ENCODE assay signal across 8 cellular contexts in genomic region chr1:112808861-112809684, GRCh38.
DNase-seq lines count a peak whose midpoint lies in the region; ATAC-seq, FAIRE-seq and TF ChIP-seq lines count a peak whose summit lies in the region.

No MANE protein-coding gene starts in this region.

- no peak overlapping the region for H3K4me2 ChIP-seq in SU-DHL-6 (ENCODE audit: low read depth, low read length, poor library complexity, severe bottlenecking)

- intact Hi-C loops in A673 (cut with micrococcal nuclease; ENCODE audit: unreplicated experiment) (loop anchor here (1.0 kb wide), 1 partner anchor 233 kb away; no protein-coding TSS in a partner anchor), heart right ventricle (cut with DNase I) (loop anchor here in 9 of 10 donors (2.0 to 10.0 kb wide), 5 partner anchors 146 to 414 kb away; partner anchors contain the start of genes CTTNBP2NL (in 1 of the 9) and SLC16A1 (in 1 of the 9))

- H3K79me2 ChIP-seq in SU-DHL-6 (ENCODE audit: insufficient read depth, low read length), result no peaks in the 10 kb centered on the region

- no peak overlapping the region for H2AFZ ChIP-seq in SU-DHL-6 (ENCODE audit: low read depth, low read length, severe bottlenecking)

- DNase-seq in A673 (ENCODE audit: low spot score), result peak; percentile 73
- peak; percentile 56 for DNase-seq in GM18507 (ENCODE audit: extremely low spot score, insufficient read length, low read depth)
- DNase-seq in MG63, result peak; percentile 79
- peak; percentile 90 for DNase-seq in adipocyte (ENCODE audit: low read depth)
- peak; percentile 70 to 75 for DNase-seq in heart right ventricle
- peak; percentile 40 for DNase-seq in renal cortical epithelial cell (ENCODE audit: low read depth)
- DNase-seq in mesenteric fat pad (ENCODE audit: low spot score), result no peak

- no TSS peak for BruUV-seq in A673 (replicated peaks; lab: Mats Ljungman, UMichigan)

- H3K9ac ChIP-seq in SU-DHL-6 (ENCODE audit: low read length) (no peak overlapping the region), adipocyte (ENCODE audit: low read length) (no peak overlapping the region)

- H3F3A ChIP-seq in SU-DHL-6 (ENCODE audit: insufficient read depth), result no peaks in the 10 kb centered on the region

- no peak overlapping the region for H3K27ac ChIP-seq in A673 (ENCODE audit: low read depth, low read length, poor library complexity, severe bottlenecking)
- H3K27ac ChIP-seq in SU-DHL-6 (ENCODE audit: low read depth, low read length), result no peak overlapping the region
- no peak overlapping the region for H3K27ac ChIP-seq in heart right ventricle

- WGBS in heart right ventricle, 2 donors, result 27 to 28% methylated on average over 8 of the region's 8 CpGs

- ATAC-seq in heart right ventricle, result peak; percentile 84 to 89 (median 86)

- POLR2A ChIA-PET in A673 (lab: Charles Lee; ENCODE audit: low non-redundant PET), result no interaction called here

- H4K20me1 ChIP-seq in SU-DHL-6 (ENCODE audit: low read depth, low read length), result no peaks in the 10 kb centered on the region

- H3K36me3 ChIP-seq in A673 (ENCODE audit: insufficient read depth, low read length, poor library complexity, severe bottlenecking) (no peaks in the 10 kb centered on the region), MG63 (no peaks in the 10 kb centered on the region), SU-DHL-6 (ENCODE audit: low read length) (no peaks in the 10 kb centered on the region), adipocyte (ENCODE audit: control insufficient read depth, insufficient read depth, low read length, severe bottlenecking) (no peaks in the 10 kb centered on the region), heart right ventricle (no peaks in the 10 kb centered on the region)

- H3K4me1 ChIP-seq in A673 (ENCODE audit: insufficient read depth, low read length, poor library complexity, severe bottlenecking), result no peaks in the 10 kb centered on the region
- peaks cover 2% of the 10 kb centered on the region for H3K4me1 ChIP-seq in adipocyte (ENCODE audit: control insufficient read depth, insufficient read depth, low read length)
- peaks cover 0 to 7% (median 0%) of the 10 kb centered on the region in 9 donors for H3K4me1 ChIP-seq in heart right ventricle

- no peaks in the 10 kb centered on the region for H3K9me2 ChIP-seq in SU-DHL-6 (replicated peaks; ENCODE audit: insufficient read depth, low read length)

- H3K9me3 ChIP-seq in A673 (ENCODE audit: low read depth, low read length, poor library complexity, severe bottlenecking) (no peaks in the 10 kb centered on the region), MG63 (no peaks in the 10 kb centered on the region), SU-DHL-6 (ENCODE audit: insufficient read depth, low read length) (no peaks in the 10 kb centered on the region), adipocyte (ENCODE audit: control insufficient read depth, low read length) (no peaks in the 10 kb centered on the region), heart right ventricle (no peaks in the 10 kb centered on the region)

- TF ChIP-seq CTCF in A673 (conservative IDR thresholded peaks at IDR 0.05; ENCODE audit: low read depth, low read length) (peak; percentile 96), SU-DHL-6 (IDR thresholded peaks at IDR 0.05; ENCODE audit: insufficient read depth, low read length, poor library complexity, severe bottlenecking) (peak; percentile 83), heart right ventricle (IDR thresholded peaks at IDR 0.05) (peak; percentile 40 to 92 (median 83))

- no peak overlapping the region for H3K4me3 ChIP-seq in A673 (ENCODE audit: low read depth, low read length, poor library complexity, severe bottlenecking)
- no peak overlapping the region for H3K4me3 ChIP-seq in MG63
- no peak overlapping the region for H3K4me3 ChIP-seq in SU-DHL-6 (ENCODE audit: insufficient read depth, low read length, poor library complexity, severe bottlenecking)
- no peak overlapping the region for H3K4me3 ChIP-seq in adipocyte (ENCODE audit: low read length)
- H3K4me3 ChIP-seq in heart right ventricle, result no peak overlapping the region

- peaks cover 32% of the 10 kb centered on the region for H3K27me3 ChIP-seq in A673 (replicated peaks; ENCODE audit: insufficient read depth, low read depth, low read length, poor library complexity)
- no peaks in the 10 kb centered on the region for H3K27me3 ChIP-seq in MG63
- no peaks in the 10 kb centered on the region for H3K27me3 ChIP-seq in SU-DHL-6 (ENCODE audit: low read length)
- peaks cover 6% of the 10 kb centered on the region for H3K27me3 ChIP-seq in adipocyte (replicated peaks; ENCODE audit: control insufficient read depth, insufficient read depth, low read length)
- no peaks in the 10 kb centered on the region for H3K27me3 ChIP-seq in heart right ventricle

- FAIRE-seq in GM18507 (lab: Jason Lieb, UNC), result peak; percentile 51

- CTCF ChIA-PET in A673 (lab: Charles Lee), result interaction anchor here (0.6 to 1.7 kb wide), 4 partner anchors 10 to 299 kb away, joined by 4 to 5 read pairs (median 4); partner anchors contain the start of genes LRIG2 and PPM1J
